15 cellular contexts compared by ENCODE assay signal in the genomic region with DNA sequence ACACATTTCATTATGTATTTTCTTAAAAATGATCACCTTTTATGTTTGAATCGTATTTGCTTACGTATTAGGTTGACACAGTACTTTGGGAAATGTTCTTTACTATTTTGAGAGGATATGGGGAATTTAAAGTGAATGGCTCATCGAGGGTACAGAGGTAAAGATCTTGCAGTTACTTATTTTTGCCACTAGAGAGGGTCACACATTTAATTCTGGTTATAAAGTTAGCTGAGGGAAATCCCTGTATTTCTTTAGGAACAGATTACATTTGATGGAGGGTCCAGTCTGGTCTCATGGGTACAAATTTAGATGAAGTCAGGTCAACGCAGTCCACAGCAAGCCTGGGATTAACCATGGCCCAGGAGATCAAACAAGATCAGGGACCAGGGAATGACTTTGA. TPM values are rescaled to one million over a fixed set of nuclear protein-coding genes. Genes with fewer than 3 reads are reported as not detected.
A peak's percentile ranks its signal among the peaks of the same experiment; 100 is the strongest.
DNase-seq lines count a peak whose midpoint lies in the region; ATAC-seq and TF ChIP-seq lines count a peak whose summit lies in the region.
"Had no signal": no experiment of that assay in that cellular context is flagged by ENCODE, and none has a peak within 500 bp of the region (broad histone marks: within the 10 kb centered on the region; RNA-seq: fewer than 3 reads in every experiment).

No MANE protein-coding gene starts in this region.

- no peaks in the 10 kb centered on the region for H3K27me3 Mint-ChIP-seq in chondrocyte (ENCODE audit: low read depth)
- H3K27me3 Mint-ChIP-seq in neural progenitor cell (ENCODE audit: insufficient read depth, low read depth) = no peaks in the 10 kb centered on the region
- H3K27me3 Mint-ChIP-seq: activated T-cell treated with anti-CD3 and anti-CD28 coated beads, Interleukin-2, amount 50 U/mL, for 24 hours had no signal

- H3K9me3 Mint-ChIP-seq in chondrocyte (ENCODE audit: low read depth) (no peaks in the 10 kb centered on the region), neural progenitor cell (no peaks in the 10 kb centered on the region)
- H3K9me3 Mint-ChIP-seq: activated T-cell treated with anti-CD3 and anti-CD28 coated beads, Interleukin-2, amount 50 U/mL, for 24 hours; nephron had no signal

- no peak for ATAC-seq in gastroesophageal sphincter

- H2AFZ ChIP-seq in Loucy (ENCODE audit: low read length) (no peak overlapping the region), neural progenitor cell (replicated peaks) (no peak overlapping the region)

- H3K27ac Mint-ChIP-seq in chondrocyte (ENCODE audit: unreplicated experiment) (no peak overlapping the region), neural progenitor cell (no peak overlapping the region)
- H3K27ac Mint-ChIP-seq: activated T-cell treated with anti-CD3 and anti-CD28 coated beads, Interleukin-2, amount 50 U/mL, for 24 hours; nephron had no signal

- peaks cover 3% of the 10 kb centered on the region for H3K4me1 Mint-ChIP-seq in chondrocyte (ENCODE audit: low read depth)
- H3K4me1 Mint-ChIP-seq in neural progenitor cell = no peaks in the 10 kb centered on the region
- H3K4me1 Mint-ChIP-seq: nephron had no signal

- H3K27ac ChIP-seq in neural progenitor cell = no peak overlapping the region
- H3K27ac ChIP-seq in gastroesophageal sphincter = no peak overlapping the region

- H3K27me3 ChIP-seq in Loucy (ENCODE audit: insufficient read depth, low read length, poor library complexity, severe bottlenecking) = no peaks in the 10 kb centered on the region
- H3K27me3 ChIP-seq in neural progenitor cell = no peaks in the 10 kb centered on the region
- H3K27me3 ChIP-seq in gastroesophageal sphincter = no peaks in the 10 kb centered on the region

- no peaks in the 10 kb centered on the region for H3K9me3 ChIP-seq in Loucy (ENCODE audit: insufficient read depth, low read depth, low read length)
- H3K9me3 ChIP-seq in neural progenitor cell (ENCODE audit: low read depth) = no peaks in the 10 kb centered on the region
- H3K9me3 ChIP-seq in gastroesophageal sphincter = no peaks in the 10 kb centered on the region

- no peaks in the 10 kb centered on the region for H3F3A ChIP-seq in Loucy (ENCODE audit: low read depth)
- no peaks in the 10 kb centered on the region for H3F3A ChIP-seq in neural progenitor cell (ENCODE audit: low read depth)

- H3K4me3 ChIP-seq in Loucy (ENCODE audit: low read length, poor library complexity, severe bottlenecking) (no peak overlapping the region), neural progenitor cell (no peak overlapping the region), gastroesophageal sphincter (no peak overlapping the region)

- H3K36me3 Mint-ChIP-seq in chondrocyte (ENCODE audit: low read depth) = peaks cover 11% of the 10 kb centered on the region
- H3K36me3 Mint-ChIP-seq in neural progenitor cell = peaks cover 5% of the 10 kb centered on the region

- TF ChIP-seq CTCF in Loucy (conservative IDR thresholded peaks at IDR 0.05; ENCODE audit: low read length) (peak; percentile 72), chondrocyte (IDR thresholded peaks at IDR 0.05) (peak; percentile 60), neural progenitor cell (IDR thresholded peaks at IDR 0.05) (peak; percentile 50), gastroesophageal sphincter (IDR thresholded peaks at IDR 0.05) (peak in 1 of 4 experiments; percentile 17)

- H4K20me1 ChIP-seq in Loucy (ENCODE audit: insufficient read depth, low read length, poor library complexity, severe bottlenecking) (no peaks in the 10 kb centered on the region), neural progenitor cell (ENCODE audit: low read depth) (no peaks in the 10 kb centered on the region)

- H3K79me2 ChIP-seq in Loucy (ENCODE audit: insufficient read depth, low read length) (no peaks in the 10 kb centered on the region), neural progenitor cell (ENCODE audit: low read depth) (no peaks in the 10 kb centered on the region)

- no peaks in the 10 kb centered on the region for H3K4me1 ChIP-seq in Loucy (ENCODE audit: insufficient read depth, low read length, poor library complexity, severe bottlenecking)
- H3K4me1 ChIP-seq in neural progenitor cell = no peaks in the 10 kb centered on the region
- H3K4me1 ChIP-seq in gastroesophageal sphincter = no peaks in the 10 kb centered on the region

- DNase-seq in DMS 273 (lab: John Stamatoyannopoulos, UW; ENCODE audit: unreplicated experiment) = peak; percentile 9
- DNase-seq in DMS 273 treated with DMSO at 0.1 percent for 48 hours (lab: John Stamatoyannopoulos, UW) = no peak
- DNase-seq in chondrocyte (ENCODE audit: low spot score) = no peak
- no peak for DNase-seq in neural progenitor cell (ENCODE audit: low spot score)
- DNase-seq in erythroblast (lab: John Stamatoyannopoulos, UW) = no peak
- DNase-seq in stimulated activated CD4-positive, alpha-beta T cell treated with anti-CD3 and anti-CD28 coated beads, Interleukin-2, amount 100 ng/mL, for 24 hours = no peak
- DNase-seq: 8988T; activated T-cell treated with anti-CD3 and anti-CD28 coated beads, Interleukin-2, amount 50 U/mL, for 24 hours; cortex of kidney; NCI-H510A; stimulated activated CD4-positive, alpha-beta T cell treated with anti-CD3 and anti-CD28 coated beads, Interleukin-4, amount 100 ng/mL, for 4 hours had no signal

- no peak overlapping the region for H3K4me3 Mint-ChIP-seq in chondrocyte (ENCODE audit: unreplicated experiment)
- H3K4me3 Mint-ChIP-seq in neural progenitor cell = no peak overlapping the region
- H3K4me3 Mint-ChIP-seq: activated T-cell treated with anti-CD3 and anti-CD28 coated beads, Interleukin-2, amount 50 U/mL, for 24 hours; nephron had no signal

- H3K36me3 ChIP-seq in Loucy (ENCODE audit: insufficient read depth, low read length) (no peaks in the 10 kb centered on the region), neural progenitor cell (no peaks in the 10 kb centered on the region), gastroesophageal sphincter (peaks cover 0 to 62% of the 10 kb centered on the region in 2 donors)

- WGBS in gastroesophageal sphincter (ENCODE audit: low coverage in 1 of 2), 2 donors = 76 to 78% methylated on average over 2 to 4 of the region's 4 CpGs

- no peak overlapping the region for H3K9ac ChIP-seq in Loucy (ENCODE audit: low read depth, low read length, poor library complexity, severe bottlenecking)
- H3K9ac ChIP-seq in neural progenitor cell = no peak overlapping the region

- TF ChIP-seq EP300 in gastroesophageal sphincter (IDR thresholded peaks at IDR 0.05) = no peak

- TF ChIP-seq POLR2A in erythroblast (IDR thresholded peaks at IDR 0.05; ENCODE audit: low read length) (no peak), gastroesophageal sphincter (IDR thresholded peaks at IDR 0.05) (no peak)

- H3K9me2 ChIP-seq in Loucy (replicated peaks; ENCODE audit: low read depth, low read length) = no peaks in the 10 kb centered on the region

- H3K4me2 ChIP-seq in Loucy (ENCODE audit: low read depth, low read length, poor library complexity, severe bottlenecking) (no peak overlapping the region), neural progenitor cell (no peak overlapping the region)

RNA-seq across cellular contexts. Expression of gene DYNC2LI1, which starts 24.5 kb away (rescaled TPM):
- total RNA-seq in chondrocyte = 10.8 to 16.9 TPM (median 11.1 TPM) in 3 replicates
- 37.6 and 92.1 TPM in 2 replicates for total RNA-seq in neural progenitor cell (ENCODE audit: low replicate concordance)
- total RNA-seq in gastroesophageal sphincter = 10 to 100 TPM; 18.5 to 32.2 (median 26.1) TPM

RNA-seq across cellular contexts. Expression of gene ABCG5, which starts 40.3 kb away (rescaled TPM):
- total RNA-seq in chondrocyte (not detected in 3 replicates), neural progenitor cell (ENCODE audit: low replicate concordance) (not detected in 2 replicates), gastroesophageal sphincter (not detected)
- total RNA-seq: temporal lobe had no signal

RNA-seq across cellular contexts. Expression of gene ABCG8, which starts 40.5 kb away (rescaled TPM):
- not detected in 3 replicates for total RNA-seq in chondrocyte
- not detected in 2 replicates for total RNA-seq in neural progenitor cell (ENCODE audit: low replicate concordance)
- under 1 TPM in 1 of 4 donors, not detected in 3; 0.12 TPM for total RNA-seq in gastroesophageal sphincter
